Comparison of ENCODE assay signal across 11 cellular contexts in the genomic region with DNA sequence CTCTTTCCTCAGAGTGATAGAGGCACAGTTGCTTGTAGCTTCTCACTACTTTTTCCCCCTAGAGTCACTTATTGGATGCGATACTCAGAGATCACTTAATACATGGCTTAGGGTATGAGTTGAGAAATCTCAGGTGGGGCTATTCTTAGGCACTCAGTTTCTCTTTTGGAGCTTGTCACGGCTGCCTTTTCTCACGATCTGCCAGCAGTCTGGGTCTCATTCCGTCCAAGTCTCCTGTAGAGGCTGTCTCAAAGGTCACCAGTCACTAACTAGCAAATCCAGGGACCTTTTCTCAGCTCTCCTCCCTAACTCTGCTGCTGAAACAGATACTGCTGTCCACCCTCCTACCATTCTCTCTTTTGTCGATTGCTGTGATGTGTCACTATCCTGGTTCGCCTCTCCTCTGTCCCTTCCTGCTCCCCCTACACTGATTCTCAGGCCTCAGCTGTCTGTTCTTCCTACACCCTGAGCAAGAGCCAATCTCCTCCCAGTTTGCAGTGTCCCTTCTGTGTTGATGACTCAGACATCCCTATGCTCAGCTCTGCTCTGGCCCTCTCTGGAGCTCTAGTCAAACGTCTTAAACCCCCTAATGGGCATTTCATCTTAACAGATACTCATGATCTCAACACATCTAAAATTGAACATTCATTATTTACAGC. TPM values are rescaled to one million over a fixed set of nuclear protein-coding genes. Genes with fewer than 3 reads are reported as not detected.
DNase-seq lines count a peak whose midpoint lies in the region; ATAC-seq and TF ChIP-seq lines count a peak whose summit lies in the region.
"Had no signal": no experiment of that assay in that cellular context is flagged by ENCODE, and none has a peak within 500 bp of the region (broad histone marks: within the 10 kb centered on the region; RNA-seq: fewer than 3 reads in every experiment).

No MANE protein-coding gene starts in this region.

- H2AK5ac ChIP-seq in mesenchymal stem cell (ENCODE audit: low read length, severe bottlenecking), result peak overlapping the region; percentile 75

- peak overlapping the region in 1 of 2 experiments; percentile 40 for H2BK12ac ChIP-seq in mesenchymal stem cell (ENCODE audit: low read length in 2 of 2)

- H3K14ac ChIP-seq in mesenchymal stem cell (ENCODE audit: low read length in 2 of 2), result peak overlapping the region in 1 of 2 experiments; percentile 2

- H3K36me3 ChIP-seq in mesenchymal stem cell (ENCODE audit: control insufficient read depth in 1 of 2, insufficient read depth in 2 of 2, low read depth in 1 of 2, low read length in 2 of 2), result no peaks in the 10 kb centered on the region

- H2BK15ac ChIP-seq in mesenchymal stem cell (ENCODE audit: low read depth, poor library complexity, severe bottlenecking), result no peak overlapping the region

- TF ChIP-seq CTCF in choroid plexus epithelial cell (conservative IDR thresholded peaks at IDR 0.05; ENCODE audit: low read depth, low read length), result no peak

- H3K4me3 ChIP-seq in choroid plexus epithelial cell (ENCODE audit: low read depth, low read length) (no peak overlapping the region), mesenchymal stem cell (ENCODE audit: insufficient read depth in 1 of 2, low read depth in 1 of 2, low read length in 2 of 2) (no peak overlapping the region)

- no peak overlapping the region for H3K9ac ChIP-seq in mesenchymal stem cell (ENCODE audit: low read length)

- no peak overlapping the region for H2BK120ac ChIP-seq in mesenchymal stem cell (ENCODE audit: low read depth, low read length)

- H4K8ac ChIP-seq in mesenchymal stem cell (ENCODE audit: low read length), result peak overlapping the region; percentile 35

- H3K4me1 ChIP-seq in mesenchymal stem cell (ENCODE audit: control insufficient read depth, insufficient read depth, low read depth, low read length), result peaks cover 23% of the 10 kb centered on the region

- ATAC-seq in GM21447 (IDR thresholded peaks at IDR 0.05; ENCODE audit: unreplicated experiment) (no peak), HG03439 (IDR thresholded peaks at IDR 0.05; ENCODE audit: unreplicated experiment) (no peak), GM19463 (IDR thresholded peaks at IDR 0.05; ENCODE audit: unreplicated experiment) (no peak)

- peaks cover 11 to 29% of the 10 kb centered on the region in 2 experiments for H3K27me3 ChIP-seq in mesenchymal stem cell (ENCODE audit: control insufficient read depth in 1 of 2, insufficient read depth in 1 of 2, low read length in 2 of 2)

- H3K27ac ChIP-seq in mesenchymal stem cell (ENCODE audit: low read length, poor library complexity, severe bottlenecking), result no peak overlapping the region
- H3K27ac ChIP-seq: C4-2B, epithelial cell of prostate had no signal

- no peak overlapping the region for H3K4me2 ChIP-seq in mesenchymal stem cell (ENCODE audit: low read length, poor library complexity, severe bottlenecking)

- H3K79me1 ChIP-seq in mesenchymal stem cell (replicated peaks; ENCODE audit: low read length, poor library complexity, severe bottlenecking), result no peaks in the 10 kb centered on the region

- no peak overlapping the region for H3K4ac ChIP-seq in mesenchymal stem cell (ENCODE audit: low read depth in 1 of 2, low read length in 2 of 2)

- peak; percentile 67 for DNase-seq in AG08396 (ENCODE audit: low spot score)
- peak; percentile 90 for DNase-seq in LHCN-M2 (ENCODE audit: low read depth)
- DNase-seq in choroid plexus epithelial cell (ENCODE audit: low read depth), result peak; percentile 74
- peak; percentile 79 for DNase-seq in mesenchymal stem cell
- DNase-seq in NCI-H1436 (lab: John Stamatoyannopoulos, UW), result no peak
- DNase-seq: midbrain had no signal

- H2BK5ac ChIP-seq in mesenchymal stem cell (ENCODE audit: low read depth, low read length, poor library complexity, severe bottlenecking), result no peak overlapping the region

- no peak overlapping the region for H3K18ac ChIP-seq in mesenchymal stem cell (ENCODE audit: low read depth in 1 of 2, low read length in 2 of 2)

- WGBS in mesenchymal stem cell, result 57% methylated on average over 5 of the region's 7 CpGs

- no peak overlapping the region for H4K91ac ChIP-seq in mesenchymal stem cell (ENCODE audit: low read length)

- H3K23ac ChIP-seq in mesenchymal stem cell (ENCODE audit: low read length in 2 of 2), result no peak overlapping the region

- H2AFZ ChIP-seq in mesenchymal stem cell (ENCODE audit: low read depth, low read length), result no peak overlapping the region

- no peaks in the 10 kb centered on the region for H3K9me3 ChIP-seq in mesenchymal stem cell (ENCODE audit: control insufficient read depth, low read length)

RNA-seq across cellular contexts. Expression of gene ATP1A2, which starts 12.4 kb away (rescaled TPM):
- 1.3 and 1.4 TPM in 2 replicates for total RNA-seq in LHCN-M2 (2014; rRNA removed)
- polyA plus RNA-seq in LHCN-M2 (2012), result 1.00 TPM
- polyA plus RNA-seq in mesenchymal stem cell (2013, experiment 1 of 2), result 0.07 TPM
- polyA plus RNA-seq in mesenchymal stem cell (2013, experiment 2 of 2), result 0.05 TPM

RNA-seq across cellular contexts. Expression of gene ATP1A4, which starts 23.4 kb away (rescaled TPM):
- not detected in 2 replicates for total RNA-seq in LHCN-M2 (2014; rRNA removed)
- polyA plus RNA-seq in LHCN-M2 (2012), result not detected
- not detected for polyA plus RNA-seq in mesenchymal stem cell (2013, experiment 1 of 2)
- not detected for polyA plus RNA-seq in mesenchymal stem cell (2013, experiment 2 of 2)

RNA-seq across cellular contexts. Expression of gene IGSF8, which starts 29.6 kb away (rescaled TPM):
- 21.7 and 22.2 TPM in 2 replicates for total RNA-seq in LHCN-M2 (2014; rRNA removed)
- 14.5 TPM for polyA plus RNA-seq in LHCN-M2 (2012)
- 10.7 TPM for polyA plus RNA-seq in mesenchymal stem cell (2013, experiment 1 of 2)
- polyA plus RNA-seq in mesenchymal stem cell (2013, experiment 2 of 2), result 10.8 TPM

RNA-seq across cellular contexts. Expression of gene KCNJ9, which starts 46.7 kb away (rescaled TPM):
- total RNA-seq in LHCN-M2 (2014; rRNA removed), result not detected in 2 replicates
- not detected for polyA plus RNA-seq in LHCN-M2 (2012)
- not detected for polyA plus RNA-seq in mesenchymal stem cell (2013, experiment 1 of 2)
- not detected for polyA plus RNA-seq in mesenchymal stem cell (2013, experiment 2 of 2)

RNA-seq across cellular contexts. Expression of gene KCNJ10, which starts 58.0 kb away (rescaled TPM):
- total RNA-seq in LHCN-M2 (2014; rRNA removed), result not detected in 2 replicates
- polyA plus RNA-seq in LHCN-M2 (2012), result 0.04 TPM
- polyA plus RNA-seq in mesenchymal stem cell (2013, experiment 1 of 2), result not detected
- not detected for polyA plus RNA-seq in mesenchymal stem cell (2013, experiment 2 of 2)
